8 cellular contexts compared by ENCODE assay signal in genomic region chr6:62285612-62286469, GRCh38. TPM values are rescaled to one million over a fixed set of nuclear protein-coding genes. Genes with fewer than 3 reads are reported as not detected.
DNase-seq lines count a peak whose midpoint lies in the region; ATAC-seq and TF ChIP-seq lines count a peak whose summit lies in the region.

Gene KHDRBS2 (minus strand): TSS chr6:62286225.

- H3K4me3 Mint-ChIP-seq in Calu3 (ENCODE audit: low read depth, unreplicated experiment), result no peak within 1 kb of the TSS

- H3K9me3 ChIP-seq in body of pancreas (no peaks in the 10 kb centered on the region), skeletal muscle tissue (ENCODE audit: control insufficient read depth in 3 of 3, low read length in 3 of 3) (no peaks in the 10 kb centered on the region)

- CTCF ChIA-PET in Calu3 (lab: Charles Lee), result no interaction called here

- H3K4me1 Mint-ChIP-seq in Calu3 (ENCODE audit: low read depth, unreplicated experiment), result no peaks in the 10 kb centered on the region

- TF ChIP-seq POLR2A in body of pancreas (IDR thresholded peaks at IDR 0.05), result no peak

- intact Hi-C loops in body of pancreas (cut with DNase I) (no loop called here), Calu3 (cut with micrococcal nuclease; ENCODE audit: unreplicated experiment) (no loop called here)

- H3K27me3 Mint-ChIP-seq in Calu3 (ENCODE audit: unreplicated experiment), result no peaks in the 10 kb centered on the region

- no peaks in the 10 kb centered on the region for H3K36me3 Mint-ChIP-seq in Calu3 (ENCODE audit: insufficient read depth, unreplicated experiment)

- WGBS in body of pancreas, 2 donors, result 0% methylated on average over 25 to 66 of the region's 66 CpGs

- H3K27me3 ChIP-seq in body of pancreas (peaks cover 0 to 5% of the 10 kb centered on the region in 2 donors), skeletal muscle tissue (ENCODE audit: control insufficient read depth in 3 of 3, insufficient read depth in 3 of 3, low read length in 3 of 3) (peaks cover 0 to 11% (median 10%) of the 10 kb centered on the region in 3 donors)

- no TSS peak for BruUV-seq in Calu3 (replicated peaks; lab: Mats Ljungman, UMichigan)

- peak within 1 kb of the TSS in 1 of 3 donors; percentile 41 for H3K9ac ChIP-seq in skeletal muscle tissue (ENCODE audit: low read depth in 1 of 3, low read length in 3 of 3)

- H3K36me3 ChIP-seq in body of pancreas (replicated peaks in 1 of 2; ENCODE audit: insufficient read depth in 1 of 2, low read depth in 2 of 2) (no peaks in the 10 kb centered on the region), skeletal muscle tissue (ENCODE audit: control insufficient read depth in 3 of 3, insufficient read depth in 3 of 3, low read length in 3 of 3) (no peaks in the 10 kb centered on the region)

- TF ChIP-seq CTCF in body of pancreas (IDR thresholded peaks at IDR 0.05), result no peak
- no peak for TF ChIP-seq CTCF in Calu3 (IDR thresholded peaks at IDR 0.05; ENCODE audit: unreplicated experiment)

- DNase-seq in Ammon's horn (ENCODE audit: low spot score) (peak; percentile 96), NCI-H510A treated with DMSO at 0.1 percent for 48 hours (lab: John Stamatoyannopoulos, UW) (peak; percentile 67), body of pancreas (peak; percentile 77 to 86 (median 82)), iris pigment epithelial cell (ENCODE audit: low read depth) (peak; percentile 17), Calu3 (no peak)

- no peak within 1 kb of the TSS for H3K27ac Mint-ChIP-seq in Calu3 (ENCODE audit: unreplicated experiment)

- H3K4me3 ChIP-seq in body of pancreas, result no peak within 1 kb of the TSS
- peak within 1 kb of the TSS; percentile 49 to 59 (median 59) for H3K4me3 ChIP-seq in skeletal muscle tissue (ENCODE audit: low read length in 3 of 3)

- peak; percentile 100 for ATAC-seq in GM18873 (IDR thresholded peaks at IDR 0.05; ENCODE audit: low FRiP score, unreplicated experiment)
- ATAC-seq in HG03060 (IDR thresholded peaks at IDR 0.05; ENCODE audit: low read depth, unreplicated experiment), result peak; percentile 99
- peak; percentile 94 for ATAC-seq in body of pancreas

- H3K9me3 Mint-ChIP-seq in Calu3 (ENCODE audit: low read depth, unreplicated experiment), result peaks cover 6% of the 10 kb centered on the region

- H3K4me1 ChIP-seq in body of pancreas (peaks cover 14% of the 10 kb centered on the region), skeletal muscle tissue (ENCODE audit: control insufficient read depth in 3 of 3, insufficient read depth in 3 of 3, low read length in 3 of 3) (peaks cover 0 to 5% (median 0%) of the 10 kb centered on the region in 3 donors)

- H3K27ac ChIP-seq in body of pancreas (no peak within 1 kb of the TSS), skeletal muscle tissue (ENCODE audit: low read depth, low read length) (no peak within 1 kb of the TSS)

RNA-seq across cellular contexts. Expression of gene KHDRBS2, which starts in this region (rescaled TPM):
- total RNA-seq in body of pancreas, result not detected
- under 0.01 TPM for total RNA-seq in skeletal muscle tissue
- not detected in 2 replicates for total RNA-seq in Calu3 (2022)

Comparison
In these comparisons a context has a peak if more than half of its experiments do, and no peak if none do; other contexts are left out.
1. Peak in DNase-seq and ATAC-seq in body of pancreas; RNA of the gene not detected or under 1 TPM.
2. H3K4me3 ChIP-seq: peak in skeletal muscle tissue (3 of 3); none in body of pancreas (0 of 2).
3. Peak in every context shown above with its lines, with median percentiles within 50 percentile points of each other: ATAC-seq.